In genomic region chr4:21413807-21414370, GRCh38 we compare ENCODE assay signal across 20 cellular contexts.
"Had no signal": no experiment of that assay in that cellular context is flagged by ENCODE, and none has a peak within 500 bp of the region (broad histone marks: within the 10 kb centered on the region; RNA-seq: fewer than 3 reads in every experiment).

No MANE protein-coding gene starts in this region.

- H3K9ac ChIP-seq: neural progenitor cell had no signal

- FAIRE-seq: frontal cortex, keratinocyte, pancreas, TTC549 had no signal

- H3K9me3 ChIP-seq: pancreas, stomach, thoracic aorta, uterus had no signal

- H3K27me3 Mint-ChIP-seq: activated CD4-positive, alpha-beta T cell treated with anti-CD3 and anti-CD28 coated beads, Interleukin-2, amount 10 ng/mL, durations not matched to agents 7 days and 5 days; activated naive CD4-positive, alpha-beta T cell treated with anti-CD3 and anti-CD28 coated beads, Interleukin-2, amount 10 ng/mL, durations not matched to agents 7 days and 5 days had no signal

- H3K4me1 ChIP-seq: heart left ventricle, neural progenitor cell, pancreas, uterus had no signal

- H3K9me3 Mint-ChIP-seq: activated naive CD4-positive, alpha-beta T cell treated with anti-CD3 and anti-CD28 coated beads, Interleukin-2, amount 10 ng/mL, durations not matched to agents 7 days and 5 days; neural progenitor cell had no signal

- H3K27me3 ChIP-seq: heart left ventricle, neural progenitor cell, pancreas, stomach, uterus had no signal

- H3K4me3 Mint-ChIP-seq: activated CD4-positive, alpha-beta T cell treated with anti-CD3 and anti-CD28 coated beads, Interleukin-2, amount 10 ng/mL, durations not matched to agents 7 days and 5 days; activated naive CD4-positive, alpha-beta T cell treated with anti-CD3 and anti-CD28 coated beads, Interleukin-2, amount 10 ng/mL, durations not matched to agents 7 days and 5 days; activated T-helper 17 cell treated with anti-CD3 and anti-CD28 coated beads, Interleukin-2, amount 50 U/mL, for 72 hours; neural progenitor cell had no signal

- DNase-seq: activated CD4-positive, alpha-beta T cell treated with anti-CD3 and anti-CD28 coated beads, Interleukin-2, amount 10 ng/mL, durations not matched to agents 7 days and 5 days; activated CD4-positive, CD25-positive, alpha-beta regulatory T cell; activated naive CD4-positive, alpha-beta T cell treated with anti-CD3 and anti-CD28 coated beads, Interleukin-2, amount 10 ng/mL, durations not matched to agents 7 days and 5 days; activated T-cell treated with anti-CD3 and anti-CD28 coated beads for 4 hours; caudate nucleus; effector CD8-positive, alpha-beta T cell; heart left ventricle; left ventricle myocardium superior; pancreas; stimulated activated CD4-positive, alpha-beta T cell treated with anti-CD3 and anti-CD28 coated beads, Interleukin-15, amount 100 ng/mL, for 24 hours; stimulated activated CD4-positive, alpha-beta T cell treated with anti-CD3 and anti-CD28 coated beads, Interleukin-4, amount 100 ng/mL, for 24 hours; stomach; uterus had no signal

- H3K4me1 Mint-ChIP-seq: activated CD4-positive, alpha-beta T cell treated with anti-CD3 and anti-CD28 coated beads, Interleukin-2, amount 10 ng/mL, durations not matched to agents 7 days and 5 days; activated naive CD4-positive, alpha-beta T cell treated with anti-CD3 and anti-CD28 coated beads, Interleukin-2, amount 10 ng/mL, durations not matched to agents 7 days and 5 days; activated T-helper 17 cell treated with anti-CD3 and anti-CD28 coated beads, Interleukin-2, amount 50 U/mL, for 72 hours; neural progenitor cell had no signal

- H3K27ac ChIP-seq: coronary artery, heart left ventricle, neural progenitor cell, pancreas, stomach, thoracic aorta, uterus had no signal

- H3K36me3 Mint-ChIP-seq: activated naive CD4-positive, alpha-beta T cell treated with anti-CD3 and anti-CD28 coated beads, Interleukin-2, amount 10 ng/mL, durations not matched to agents 7 days and 5 days; neural progenitor cell had no signal

- H3K27ac Mint-ChIP-seq: activated CD4-positive, alpha-beta T cell treated with anti-CD3 and anti-CD28 coated beads, Interleukin-2, amount 10 ng/mL, durations not matched to agents 7 days and 5 days; activated naive CD4-positive, alpha-beta T cell treated with anti-CD3 and anti-CD28 coated beads, Interleukin-2, amount 10 ng/mL, durations not matched to agents 7 days and 5 days; activated T-helper 17 cell treated with anti-CD3 and anti-CD28 coated beads, Interleukin-2, amount 50 U/mL, for 72 hours; neural progenitor cell had no signal

- H3K36me3 ChIP-seq: heart left ventricle, neural progenitor cell, pancreas, stomach, thoracic aorta, uterus had no signal

- H3K4me3 ChIP-seq: coronary artery, heart left ventricle, neural progenitor cell, pancreas, thoracic aorta, uterus had no signal
